23 cellular contexts compared by ENCODE assay signal in the genomic region with DNA sequence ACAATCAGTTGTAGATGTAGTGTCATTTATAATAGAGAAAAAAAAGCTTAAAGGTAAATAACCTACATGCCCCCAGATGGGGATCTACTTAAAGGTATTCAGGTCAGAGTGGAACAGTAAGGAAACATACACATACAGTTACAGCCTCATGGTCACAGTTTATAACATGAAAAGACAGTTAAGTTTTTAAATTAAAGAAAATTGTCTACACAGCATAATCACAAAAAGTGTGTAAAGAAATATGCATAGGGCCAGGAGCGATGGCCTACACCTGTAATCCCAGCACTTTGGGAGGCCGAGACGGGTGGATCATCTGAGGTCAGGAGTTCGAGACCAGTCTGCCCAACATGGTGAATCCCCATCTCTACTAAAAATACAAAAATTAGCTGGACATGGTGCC. TPM values are rescaled to one million over a fixed set of nuclear protein-coding genes. Genes with fewer than 3 reads are reported as not detected.
DNase-seq lines count a peak whose midpoint lies in the region; ATAC-seq and TF ChIP-seq lines count a peak whose summit lies in the region.
"Had no signal": no experiment of that assay in that cellular context is flagged by ENCODE, and none has a peak within 500 bp of the region (broad histone marks: within the 10 kb centered on the region; RNA-seq: fewer than 3 reads in every experiment).

No MANE protein-coding gene starts in this region.

- H3K4me1 Mint-ChIP-seq in activated naive CD4-positive, alpha-beta T cell treated with anti-CD3 and anti-CD28 coated beads, Interleukin-2, amount 50 U/mL, for 24 hours: peaks cover 8% of the 10 kb centered on the region
- H3K4me1 Mint-ChIP-seq in T-helper 17 cell: peaks cover 2% of the 10 kb centered on the region
- H3K4me1 Mint-ChIP-seq: CD14-positive monocyte had no signal

- H3K36me3 ChIP-seq in esophagus squamous epithelium: no peaks in the 10 kb centered on the region
- H3K36me3 ChIP-seq: BLaER1 had no signal

- WGBS in esophagus squamous epithelium, 2 donors: 87 to 96% methylated on average over 4 of the region's 4 CpGs
- WGBS in right cardiac atrium: 97% methylated on average over 4 of the region's 4 CpGs

- no peak for DNase-seq in activated naive CD4-positive, alpha-beta T cell (lab: John Stamatoyannopoulos, UW)
- no peak for DNase-seq in esophagus squamous epithelium (lab: John Stamatoyannopoulos, UW)
- no peak for DNase-seq in right cardiac atrium
- DNase-seq in T-helper 17 cell: no peak
- DNase-seq in SW480 (ENCODE audit: low spot score): no peak
- DNase-seq: CD4-positive, alpha-beta memory T cell; DMS153; DMS79; GDM1; H7; HFFc6 had no signal

- intact Hi-C loops in esophagus squamous epithelium (cut with DNase I): no loop called here
- intact Hi-C loops in right cardiac atrium (cut with DNase I): no loop called here

- H3K27me3 ChIP-seq in esophagus squamous epithelium (no peaks in the 10 kb centered on the region), right cardiac atrium (ENCODE audit: control insufficient read depth, insufficient read depth) (no peaks in the 10 kb centered on the region)
- H3K27me3 ChIP-seq: BLaER1 had no signal

- peak overlapping the region; percentile 35 for H3K27ac Mint-ChIP-seq in activated naive CD4-positive, alpha-beta T cell treated with anti-CD3 and anti-CD28 coated beads, Interleukin-2, amount 50 U/mL, for 24 hours
- H3K27ac Mint-ChIP-seq in T-helper 17 cell: no peak overlapping the region
- H3K27ac Mint-ChIP-seq: CD4-positive, alpha-beta memory T cell; GM23338; HFFc6; IgD-negative memory B cell had no signal

- no peaks in the 10 kb centered on the region for H3K9me3 Mint-ChIP-seq in activated naive CD4-positive, alpha-beta T cell treated with anti-CD3 and anti-CD28 coated beads, Interleukin-2, amount 50 U/mL, for 24 hours
- H3K9me3 Mint-ChIP-seq: CD14-positive monocyte; CD4-positive, alpha-beta memory T cell; GM23338; HFFc6; IgD-negative memory B cell had no signal

- ATAC-seq in right cardiac atrium: no peak
- ATAC-seq in T-helper 17 cell: no peak
- ATAC-seq: GM23338, HCT116 had no signal

- H3K27me3 Mint-ChIP-seq in activated naive CD4-positive, alpha-beta T cell treated with anti-CD3 and anti-CD28 coated beads, Interleukin-2, amount 50 U/mL, for 24 hours: no peaks in the 10 kb centered on the region
- H3K27me3 Mint-ChIP-seq in T-helper 17 cell: no peaks in the 10 kb centered on the region
- H3K27me3 Mint-ChIP-seq: IgD-negative memory B cell had no signal

- H3K4me3 ChIP-seq in esophagus squamous epithelium: no peak overlapping the region
- H3K4me3 ChIP-seq in right cardiac atrium (ENCODE audit: low read length): no peak overlapping the region
- H3K4me3 ChIP-seq: BLaER1, GM23338 had no signal

- peak overlapping the region in 3 of 4 donors; percentile 69 to 87 (median 83) for H3K27ac ChIP-seq in esophagus squamous epithelium
- no peak overlapping the region for H3K27ac ChIP-seq in right cardiac atrium (ENCODE audit: low read length)
- H3K27ac ChIP-seq: 22Rv1, BLaER1, HL-60 had no signal

- H3K4me1 ChIP-seq in esophagus squamous epithelium (peaks cover 24 to 77% (median 26%) of the 10 kb centered on the region in 3 donors), right cardiac atrium (ENCODE audit: control insufficient read depth, insufficient read depth, low read length) (no peaks in the 10 kb centered on the region)

- H3K9me3 ChIP-seq in esophagus squamous epithelium (no peaks in the 10 kb centered on the region), right cardiac atrium (ENCODE audit: control insufficient read depth, low read length) (no peaks in the 10 kb centered on the region), T-helper 17 cell (ENCODE audit: control insufficient read depth, low read length, poor library complexity, severe bottlenecking) (no peaks in the 10 kb centered on the region)
- H3K9me3 ChIP-seq: BLaER1 had no signal

- H3K36me3 Mint-ChIP-seq in activated naive CD4-positive, alpha-beta T cell treated with anti-CD3 and anti-CD28 coated beads, Interleukin-2, amount 50 U/mL, for 24 hours: no peaks in the 10 kb centered on the region
- H3K36me3 Mint-ChIP-seq in T-helper 17 cell (ENCODE audit: low read depth): no peaks in the 10 kb centered on the region
- H3K36me3 Mint-ChIP-seq: CD14-positive monocyte; CD4-positive, alpha-beta memory T cell had no signal

- H3K4me3 Mint-ChIP-seq in activated naive CD4-positive, alpha-beta T cell treated with anti-CD3 and anti-CD28 coated beads, Interleukin-2, amount 50 U/mL, for 24 hours: no peak overlapping the region
- H3K4me3 Mint-ChIP-seq in T-helper 17 cell: no peak overlapping the region
- H3K4me3 Mint-ChIP-seq: CD14-positive monocyte, GM23338, HFFc6, IgD-negative memory B cell had no signal

- TF ChIP-seq POLR2A in esophagus squamous epithelium (IDR thresholded peaks at IDR 0.05): no peak

- no peak for TF ChIP-seq CTCF in esophagus squamous epithelium (IDR thresholded peaks at IDR 0.05)

RNA-seq across cellular contexts. Expression of gene RHOV, which starts 6.8 kb away (rescaled TPM):
- total RNA-seq in esophagus squamous epithelium (100 to 1,000 TPM in 3 of 4 donors, 10 to 100 TPM in 1; 94.0 to 146 (median 123) TPM), right cardiac atrium (not detected), T-helper 17 cell (under 1 TPM in 1 of 2 donors, not detected in 1; 0.18 TPM)
- not detected for polyA plus RNA-seq in right cardiac atrium
- total RNA-seq: CD4-positive, alpha-beta memory T cell had no signal
- polyA plus RNA-seq: CD14-positive monocyte; CD4-positive, alpha-beta memory T cell; IgD-negative memory B cell had no signal

RNA-seq across cellular contexts. Expression of gene SPINT1, which starts 23.4 kb away (rescaled TPM):
- 100 to 1,000 TPM; 168 to 506 (median 215) TPM for total RNA-seq in esophagus squamous epithelium
- total RNA-seq in right cardiac atrium: 1 to 10 TPM in 1 of 4 donors, under 1 TPM in 3; 0.46 to 1.1 (median 0.66) TPM
- 0.43 TPM for polyA plus RNA-seq in right cardiac atrium
- total RNA-seq in T-helper 17 cell: 1 to 10 TPM; 2.5 to 4.1 TPM

RNA-seq across cellular contexts. Expression of gene VPS18, which starts 27.1 kb away (rescaled TPM):
- total RNA-seq in esophagus squamous epithelium (10 to 100 TPM; 17.4 to 25.9 (median 20.7) TPM), right cardiac atrium (10 to 100 TPM; 17.6 to 21.0 (median 19.4) TPM), T-helper 17 cell (10 to 100 TPM; 13.6 to 18.4 TPM)
- polyA plus RNA-seq in right cardiac atrium: 12.7 TPM

RNA-seq across cellular contexts. Expression of gene PPP1R14D, which starts 38.7 kb away (rescaled TPM):
- total RNA-seq in esophagus squamous epithelium (under 1 TPM in 1 of 4 donors, not detected in 3; 0.68 TPM), right cardiac atrium (not detected), T-helper 17 cell (not detected)
- not detected for polyA plus RNA-seq in right cardiac atrium
- total RNA-seq: A673; CD4-positive, alpha-beta memory T cell; Daoy; GM23338; H7; HFFc6; HT1080 had no signal
- polyA plus RNA-seq: AG04450; CD14-positive monocyte; CD4-positive, alpha-beta memory T cell; GM23338 had no signal

RNA-seq across cellular contexts. Expression of gene DNAJC17, which starts 59.9 kb away (rescaled TPM):
- total RNA-seq in esophagus squamous epithelium (10 to 100 TPM; 13.9 to 24.0 (median 19.2) TPM), right cardiac atrium (10 to 100 TPM; 17.1 to 19.6 (median 18.8) TPM), T-helper 17 cell (10 to 100 TPM; 24.1 to 27.7 TPM)
- 30.6 TPM for polyA plus RNA-seq in right cardiac atrium

Comparison
In these comparisons a context has a peak if more than half of its experiments do, and no peak if none do; other contexts are left out.
1. RNA of gene RHOV, which starts 6.8 kb away (total RNA-seq): 94.0 to 146 TPM in esophagus squamous epithelium; 0.18 TPM in T-helper 17 cell and not detected in right cardiac atrium; every median in the first group is over 10 times any median in the second.
2. RNA of gene SPINT1, which starts 23.4 kb away (total RNA-seq): 168 to 506 TPM in esophagus squamous epithelium; 2.5 to 4.1 TPM in T-helper 17 cell and 0.46 to 1.1 TPM in right cardiac atrium; every median in the first group is over 10 times any median in the second.